Comparison of ENCODE assay signal across 32 cellular contexts in genomic region chr7:1343551-1343950, GRCh38.
"Had no signal": no experiment of that assay in that cellular context is flagged by ENCODE, and none has a peak within 500 bp of the region (broad histone marks: within the 10 kb centered on the region; RNA-seq: fewer than 3 reads in every experiment).

No MANE protein-coding gene starts in this region.

- H3K36me3 Mint-ChIP-seq: neural progenitor cell; stimulated activated effector memory CD8-positive, alpha-beta T cell treated with anti-CD3 and anti-CD28 coated beads, Interleukin-12 subunit alpha, Interleukin-12 subunit beta, amount 100 ng/mL, for 72 hours had no signal

- H3K9ac ChIP-seq: neural progenitor cell had no signal

- H3K4me2 ChIP-seq: neural progenitor cell, smooth muscle cell had no signal

- H3K4me3 Mint-ChIP-seq: dendritic cell treated with granulocyte-macrophage colony-stimulating factor and Interleukin-4, amounts not matched to agents 40 ng/mL and 50 ng/mL, for 4 days; endodermal cell; immature natural killer cell; naive thymus-derived CD4-positive, alpha-beta T cell; nephron; neural progenitor cell; stimulated activated effector memory CD8-positive, alpha-beta T cell treated with anti-CD3 and anti-CD28 coated beads, Interleukin-12 subunit alpha, Interleukin-12 subunit beta, amount 100 ng/mL, for 72 hours had no signal

- ATAC-seq: foreskin keratinocyte; gastroesophageal sphincter; left lung; naive thymus-derived CD4-positive, alpha-beta T cell; psoas muscle; right lobe of liver; stimulated activated effector memory CD8-positive, alpha-beta T cell treated with anti-CD3 and anti-CD28 coated beads, Interleukin-12 subunit alpha, Interleukin-12 subunit beta, amount 100 ng/mL, for 72 hours had no signal

- H3K36me3 ChIP-seq: esophagus muscularis mucosa, gastroesophageal sphincter, left lung, neural progenitor cell, right lobe of liver, stomach, thyroid gland had no signal

- H3K9me3 ChIP-seq: left lung, psoas muscle, right lobe of liver, thyroid gland had no signal

- FAIRE-seq: colon had no signal

- H3K27ac Mint-ChIP-seq: dendritic cell treated with granulocyte-macrophage colony-stimulating factor and Interleukin-4, amounts not matched to agents 40 ng/mL and 50 ng/mL, for 4 days; endodermal cell; immature natural killer cell; naive thymus-derived CD4-positive, alpha-beta T cell; stimulated activated effector memory CD8-positive, alpha-beta T cell treated with anti-CD3 and anti-CD28 coated beads, Interleukin-12 subunit alpha, Interleukin-12 subunit beta, amount 100 ng/mL, for 72 hours had no signal

- DNase-seq: cerebellar nuclear complex; effector CD8-positive, alpha-beta T cell; endodermal cell; foreskin keratinocyte; glutamatergic neuron; hypothalamus; immature natural killer cell; islet precursor cell; mammary epithelial cell; mesendoderm; midbrain; naive thymus-derived CD4-positive, alpha-beta T cell; nucleus accumbens; retina; stimulated activated CD4-positive, alpha-beta T cell treated with anti-CD3 and anti-CD28 coated beads, Interleukin-2, amount 100 ng/mL, for 24 hours; stimulated activated CD4-positive, alpha-beta T cell treated with anti-CD3 and anti-CD28 coated beads, Interleukin-4, amount 100 ng/mL, for 24 hours; stimulated activated naive CD4-positive, alpha-beta T cell treated with Interleukin-2 at 50 U/mL for 16 hours; stomach; thyroid gland; trophoblast cell had no signal

- H3K4me3 ChIP-seq: esophagus muscularis mucosa, gastroesophageal sphincter, left lung, neural progenitor cell, psoas muscle, right lobe of liver, smooth muscle cell, stomach, thyroid gland had no signal

- H3K4me1 Mint-ChIP-seq: endodermal cell; immature natural killer cell; naive thymus-derived CD4-positive, alpha-beta T cell; nephron; stimulated activated effector memory CD8-positive, alpha-beta T cell treated with anti-CD3 and anti-CD28 coated beads, Interleukin-12 subunit alpha, Interleukin-12 subunit beta, amount 100 ng/mL, for 72 hours had no signal

- H3K27ac ChIP-seq: epithelial cell of prostate, esophagus muscularis mucosa, foreskin keratinocyte, gastroesophageal sphincter, left lung, neural progenitor cell, psoas muscle, right lobe of liver, stomach, thyroid gland had no signal

- H3K4me1 ChIP-seq: esophagus muscularis mucosa, foreskin keratinocyte, gastroesophageal sphincter, left lung, psoas muscle, right lobe of liver, stomach, thyroid gland had no signal
